8 cellular contexts compared by ENCODE assay signal in genomic region chr19:58545286-58546068, GRCh38. TPM values are rescaled to one million over a fixed set of nuclear protein-coding genes. Genes with fewer than 3 reads are reported as not detected.
A peak's percentile ranks its signal among the peaks of the same experiment; 100 is the strongest.
DNase-seq lines count a peak whose midpoint lies in the region; ATAC-seq and TF ChIP-seq lines count a peak whose summit lies in the region.

No MANE protein-coding gene starts in this region.

- CTCF ChIA-PET in activated CD8-positive, alpha-beta T cell treated with anti-CD3 and anti-CD28 coated beads, Interleukin-2, amount 10 ng/mL, durations not matched to agents 7 days and 5 days (lab: Charles Lee), result interaction anchor here (0.9 to 4.4 kb wide), 3 partner anchors 25 to 36 kb away, joined by 3 to 39 read pairs (median 11); partner anchors contain the start of gene ZBTB45

- H3K9me3 ChIP-seq in HAP-1, result no peaks in the 10 kb centered on the region
- no peaks in the 10 kb centered on the region for H3K9me3 ChIP-seq in hepatocyte (ENCODE audit: low read depth)

- H3K79me2 ChIP-seq in hepatocyte, result peaks cover 48% of the 10 kb centered on the region

- H3K36me3 ChIP-seq in HAP-1 (replicated peaks), result peaks cover 53% of the 10 kb centered on the region
- peaks cover 4% of the 10 kb centered on the region for H3K36me3 ChIP-seq in hepatocyte (replicated peaks; ENCODE audit: insufficient read depth, low read depth)

- DNase-seq in HAP-1 (ENCODE audit: low spot score in 2 of 2) (peak in 1 of 2 experiments; percentile 30), hepatocyte (ENCODE audit: low spot score) (no peak), NCI-H1694 (lab: John Stamatoyannopoulos, UW) (no peak), HUDEP-2 (lab: John Stamatoyannopoulos, UW; ENCODE audit: unreplicated experiment in 76 of 76) (no peak), NCI-H82 treated with DMSO at 0.1 percent for 48 hours (lab: John Stamatoyannopoulos, UW; ENCODE audit: unreplicated experiment) (no peak)
- no peak for DNase-seq in activated CD8-positive, alpha-beta T cell treated with anti-CD3 and anti-CD28 coated beads, Interleukin-2, amount 10 ng/mL, durations not matched to agents 7 days and 5 days

- no peak for ATAC-seq in activated CD8-positive, alpha-beta T cell treated with anti-CD3 and anti-CD28 coated beads, Interleukin-2, amount 10 ng/mL, durations not matched to agents 7 days and 5 days
- no peak for ATAC-seq in GM19452 (IDR thresholded peaks at IDR 0.05; ENCODE audit: unreplicated experiment)

- no peak overlapping the region for H2AFZ ChIP-seq in hepatocyte

- WGBS in hepatocyte (ENCODE audit: low lambda C conversion rate, missing lambda C conversion rate), result 6% methylated on average over 21 of the region's 22 CpGs

- no peaks in the 10 kb centered on the region for H3K9me2 ChIP-seq in hepatocyte (replicated peaks; ENCODE audit: insufficient read depth)

- H3K9me3 Mint-ChIP-seq in activated CD8-positive, alpha-beta T cell treated with anti-CD3 and anti-CD28 coated beads, Interleukin-2, amount 10 ng/mL, durations not matched to agents 7 days and 5 days (ENCODE audit: insufficient read depth), result no peaks in the 10 kb centered on the region

- POLR2A ChIA-PET in activated CD8-positive, alpha-beta T cell treated with anti-CD3 and anti-CD28 coated beads, Interleukin-2, amount 10 ng/mL, durations not matched to agents 7 days and 5 days (lab: Charles Lee), result interaction anchor here (0.7 to 3.6 kb wide), 9 partner anchors 9 to 158 kb away, joined by 3 to 51 read pairs (median 4); partner anchors contain the start of genes CHMP2A, RPS5, SLC27A5 and UBE2M

- peak overlapping the region; percentile 97 for H3K4me2 ChIP-seq in hepatocyte

- TF ChIP-seq CTCF in hepatocyte (IDR thresholded peaks at IDR 0.05; ENCODE audit: poor library complexity), result no peak

- peak overlapping the region; percentile 97 for H3K4me3 Mint-ChIP-seq in activated CD8-positive, alpha-beta T cell treated with anti-CD3 and anti-CD28 coated beads, Interleukin-2, amount 10 ng/mL, durations not matched to agents 7 days and 5 days

- peak overlapping the region; percentile 67 for H3K4me3 ChIP-seq in HAP-1
- H3K4me3 ChIP-seq in hepatocyte, result peak overlapping the region; percentile 97
- H3K4me3 ChIP-seq in skin epidermis, result peak overlapping the region; percentile 76 to 96 (median 94)

- peaks cover 12% of the 10 kb centered on the region for H3K27me3 Mint-ChIP-seq in activated CD8-positive, alpha-beta T cell treated with anti-CD3 and anti-CD28 coated beads, Interleukin-2, amount 10 ng/mL, durations not matched to agents 7 days and 5 days (ENCODE audit: low read depth)

- H4K20me1 ChIP-seq in hepatocyte (ENCODE audit: insufficient read depth, poor library complexity, severe bottlenecking), result peaks cover 42% of the 10 kb centered on the region

- H3K27me3 ChIP-seq in HAP-1 (ENCODE audit: low read depth), result no peaks in the 10 kb centered on the region
- no peaks in the 10 kb centered on the region for H3K27me3 ChIP-seq in hepatocyte

- peaks cover 54% of the 10 kb centered on the region for H3K36me3 Mint-ChIP-seq in activated CD8-positive, alpha-beta T cell treated with anti-CD3 and anti-CD28 coated beads, Interleukin-2, amount 10 ng/mL, durations not matched to agents 7 days and 5 days (ENCODE audit: low read depth)

- H3K4me1 Mint-ChIP-seq in activated CD8-positive, alpha-beta T cell treated with anti-CD3 and anti-CD28 coated beads, Interleukin-2, amount 10 ng/mL, durations not matched to agents 7 days and 5 days (ENCODE audit: low read depth), result peaks cover 36% of the 10 kb centered on the region

- H3K4me1 ChIP-seq in HAP-1 (peaks cover 12% of the 10 kb centered on the region), hepatocyte (ENCODE audit: insufficient read depth) (peaks cover 22% of the 10 kb centered on the region)

- in situ Hi-C loops in HAP-1 (cut with MboI; ENCODE audit: low sequenced_read_pairs), result no loop called here

- peak overlapping the region; percentile 84 for H3K27ac Mint-ChIP-seq in activated CD8-positive, alpha-beta T cell treated with anti-CD3 and anti-CD28 coated beads, Interleukin-2, amount 10 ng/mL, durations not matched to agents 7 days and 5 days

- peak overlapping the region; percentile 98 for H3K27ac ChIP-seq in hepatocyte
- peak overlapping the region in 19 of 21 experiments; percentile 62 to 96 (median 90) for H3K27ac ChIP-seq in skin epidermis

RNA-seq across cellular contexts. Expression of gene TRIM28, which starts 1.6 kb away (rescaled TPM):
- total RNA-seq in activated CD8-positive, alpha-beta T cell treated with anti-CD3 and anti-CD28 coated beads, Interleukin-2, amount 10 ng/mL, durations not matched to agents 7 days and 5 days, result 100 to 1,000 TPM; 476 to 528 TPM
- 189 and 191 TPM in 2 replicates for total RNA-seq in hepatocyte
- 159 and 180 TPM in 2 replicates for polyA plus RNA-seq in hepatocyte

RNA-seq across cellular contexts. Expression of gene CHMP2A, which starts 9.4 kb away (rescaled TPM):
- total RNA-seq in activated CD8-positive, alpha-beta T cell treated with anti-CD3 and anti-CD28 coated beads, Interleukin-2, amount 10 ng/mL, durations not matched to agents 7 days and 5 days, result 100 to 1,000 TPM; 108 to 114 TPM
- 88.4 and 122 TPM in 2 replicates for total RNA-seq in hepatocyte
- 188 and 196 TPM in 2 replicates for polyA plus RNA-seq in hepatocyte

RNA-seq across cellular contexts. Expression of gene UBE2M, which starts 12.9 kb away (rescaled TPM):
- total RNA-seq in activated CD8-positive, alpha-beta T cell treated with anti-CD3 and anti-CD28 coated beads, Interleukin-2, amount 10 ng/mL, durations not matched to agents 7 days and 5 days, result 10 to 100 TPM; 80.7 to 94.1 TPM
- total RNA-seq in hepatocyte, result 48.5 and 54.4 TPM in 2 replicates
- 111 TPM in 2 replicates for polyA plus RNA-seq in hepatocyte

RNA-seq across cellular contexts. Expression of gene ZBTB45, which starts 25.9 kb away (rescaled TPM):
- 10 to 100 TPM; 13.9 to 16.7 TPM for total RNA-seq in activated CD8-positive, alpha-beta T cell treated with anti-CD3 and anti-CD28 coated beads, Interleukin-2, amount 10 ng/mL, durations not matched to agents 7 days and 5 days
- total RNA-seq in hepatocyte, result 3.3 and 5.4 TPM in 2 replicates
- polyA plus RNA-seq in hepatocyte, result 18.5 and 21.6 TPM in 2 replicates

RNA-seq across cellular contexts. Expression of gene MZF1, which starts 27.7 kb away (rescaled TPM):
- 10 to 100 TPM; 20.0 to 20.6 TPM for total RNA-seq in activated CD8-positive, alpha-beta T cell treated with anti-CD3 and anti-CD28 coated beads, Interleukin-2, amount 10 ng/mL, durations not matched to agents 7 days and 5 days
- 19.0 and 23.5 TPM in 2 replicates for total RNA-seq in hepatocyte
- 19.9 and 29.0 TPM in 2 replicates for polyA plus RNA-seq in hepatocyte
